Comparison of ENCODE assay signal across 23 cellular contexts in genomic region chr4:72679666-72680065, GRCh38.
"Had no signal": no experiment of that assay in that cellular context is flagged by ENCODE, and none has a peak within 500 bp of the region (broad histone marks: within the 10 kb centered on the region; RNA-seq: fewer than 3 reads in every experiment).

No MANE protein-coding gene starts in this region.

- DNase-seq: effector memory CD8-positive, alpha-beta T cell; esophagus squamous epithelium; foreskin keratinocyte; kidney; left cardiac atrium; left ventricle myocardium inferior; lower lobe of right lung; naive thymus-derived CD4-positive, alpha-beta T cell; nephron progenitor cell; psoas muscle; retina; right lobe of liver; stimulated activated CD4-positive, alpha-beta T cell treated with anti-CD3 and anti-CD28 coated beads, Interleukin-2, amount 100 ng/mL, for 24 hours; stimulated activated CD4-positive, alpha-beta T cell treated with anti-CD3 and anti-CD28 coated beads, Interleukin-4, amount 100 ng/mL, for 4 hours; stimulated activated naive B cell treated with anti-CD40 and anti-IgM and Interleukin-4, amounts not matched to agents 10 μg/mL and 1 μg/mL and 100 μg/mL, for 72 hours; stimulated activated naive CD8-positive, alpha-beta T cell treated with anti-CD3 and anti-CD28 coated beads, Interleukin-15, amount 100 ng/mL, for 72 hours; testis; upper lobe of right lung had no signal

- H3K27ac ChIP-seq: esophagus squamous epithelium, foreskin keratinocyte, left ventricle myocardium inferior, lower lobe of right lung, parathyroid adenoma, psoas muscle, right lobe of liver, testis, tibial nerve, upper lobe of right lung, vagina had no signal

- H3K9me3 ChIP-seq: esophagus squamous epithelium, lower lobe of right lung, psoas muscle, right lobe of liver, testis, upper lobe of right lung, vagina had no signal

- H3K9ac ChIP-seq: parathyroid adenoma had no signal

- H3K36me3 ChIP-seq: esophagus squamous epithelium, left ventricle myocardium inferior, lower lobe of right lung, right lobe of liver, tibial nerve, upper lobe of right lung, vagina had no signal

- H3K27ac Mint-ChIP-seq: dendritic cell treated with granulocyte-macrophage colony-stimulating factor and Interleukin-4, amounts not matched to agents 40 ng/mL and 50 ng/mL, for 4 days; effector memory CD8-positive, alpha-beta T cell; memory B cell; naive thymus-derived CD4-positive, alpha-beta T cell; nephron progenitor cell; stimulated activated naive B cell treated with anti-CD40 and anti-IgM and Interleukin-4, amounts not matched to agents 10 μg/mL and 1 μg/mL and 100 μg/mL, for 72 hours; stimulated activated naive CD8-positive, alpha-beta T cell treated with anti-CD3 and anti-CD28 coated beads, Interleukin-15, amount 100 ng/mL, for 72 hours had no signal

- H3K27me3 ChIP-seq: right lobe of liver, testis, tibial nerve, upper lobe of right lung, vagina had no signal

- H3K36me3 Mint-ChIP-seq: stimulated activated naive B cell treated with anti-CD40 and anti-IgM and Interleukin-4, amounts not matched to agents 10 μg/mL and 1 μg/mL and 100 μg/mL, for 72 hours had no signal

- H3K4me3 Mint-ChIP-seq: dendritic cell treated with granulocyte-macrophage colony-stimulating factor and Interleukin-4, amounts not matched to agents 40 ng/mL and 50 ng/mL, for 4 days; effector memory CD8-positive, alpha-beta T cell; memory B cell; naive thymus-derived CD4-positive, alpha-beta T cell; nephron progenitor cell; stimulated activated naive B cell treated with anti-CD40 and anti-IgM and Interleukin-4, amounts not matched to agents 10 μg/mL and 1 μg/mL and 100 μg/mL, for 72 hours; stimulated activated naive CD8-positive, alpha-beta T cell treated with anti-CD3 and anti-CD28 coated beads, Interleukin-15, amount 100 ng/mL, for 72 hours had no signal

- H3K4me1 Mint-ChIP-seq: memory B cell; naive thymus-derived CD4-positive, alpha-beta T cell; nephron progenitor cell; stimulated activated naive B cell treated with anti-CD40 and anti-IgM and Interleukin-4, amounts not matched to agents 10 μg/mL and 1 μg/mL and 100 μg/mL, for 72 hours; stimulated activated naive CD8-positive, alpha-beta T cell treated with anti-CD3 and anti-CD28 coated beads, Interleukin-15, amount 100 ng/mL, for 72 hours had no signal

- H3K79me2 ChIP-seq: parathyroid adenoma had no signal

- H3K4me3 ChIP-seq: esophagus squamous epithelium, left ventricle myocardium inferior, lower lobe of right lung, psoas muscle, right lobe of liver, testis, tibial nerve, upper lobe of right lung, vagina had no signal

- H2AFZ ChIP-seq: parathyroid adenoma had no signal

- H3K27me3 Mint-ChIP-seq: dendritic cell treated with granulocyte-macrophage colony-stimulating factor and Interleukin-4, amounts not matched to agents 40 ng/mL and 50 ng/mL, for 4 days; memory B cell; stimulated activated naive B cell treated with anti-CD40 and anti-IgM and Interleukin-4, amounts not matched to agents 10 μg/mL and 1 μg/mL and 100 μg/mL, for 72 hours had no signal

- H3K4me1 ChIP-seq: esophagus squamous epithelium, foreskin keratinocyte, left ventricle myocardium inferior, lower lobe of right lung, parathyroid adenoma, psoas muscle, right lobe of liver, testis, tibial nerve, upper lobe of right lung, vagina had no signal
